In the genomic region with DNA sequence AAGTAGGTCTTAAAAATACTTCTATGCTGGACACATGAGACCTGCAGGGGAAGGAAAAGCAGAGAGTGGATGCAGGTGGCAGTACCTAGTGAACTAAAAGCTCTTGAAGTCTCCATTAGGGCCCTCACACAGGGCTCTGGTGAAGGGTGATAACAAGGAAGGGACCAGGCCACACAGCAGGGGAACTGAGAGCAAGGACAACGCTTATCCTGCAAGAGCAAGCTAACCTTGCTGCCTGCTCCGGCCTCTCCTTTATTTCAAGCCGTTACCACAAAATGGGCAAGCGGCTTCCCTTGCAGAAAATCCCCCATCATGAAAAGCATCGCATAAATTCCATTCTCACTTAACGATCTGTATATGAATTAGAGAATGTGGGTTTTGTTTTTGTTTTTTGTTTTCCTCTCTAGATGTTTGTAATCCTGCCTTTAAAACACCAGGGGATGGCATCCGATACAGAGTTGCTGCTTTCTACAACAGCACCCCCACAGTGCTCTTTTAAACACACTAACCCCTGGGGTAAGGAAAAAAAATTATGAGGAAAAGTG, we compare ENCODE assay signal across 22 cellular contexts.
"Had no signal": no experiment of that assay in that cellular context is flagged by ENCODE, and none has a peak within 500 bp of the region (broad histone marks: within the 10 kb centered on the region; RNA-seq: fewer than 3 reads in every experiment).

No MANE protein-coding gene starts in this region.

- H3K4me3 ChIP-seq: adrenal gland, esophagus muscularis mucosa, heart right ventricle, lung, thyroid gland had no signal

- H3K27ac ChIP-seq: adrenal gland, esophagus muscularis mucosa, heart right ventricle, thyroid gland, WERI-Rb-1 had no signal

- FAIRE-seq: astrocyte, bronchial epithelial cell, kidney had no signal

- H3K36me3 ChIP-seq: adrenal gland, esophagus muscularis mucosa, heart right ventricle, thyroid gland, WERI-Rb-1 had no signal

- H3K4me1 ChIP-seq: adrenal gland had no signal

- ATAC-seq: activated CD4-positive, alpha-beta T cell treated with anti-CD3 and anti-CD28 coated beads for 36 hours; activated naive CD4-positive, alpha-beta T cell treated with anti-CD3 and anti-CD28 coated beads, Interleukin-2, amount 50 U/mL, for 72 hours; heart right ventricle; left lobe of liver had no signal

- H3K9me3 ChIP-seq: adrenal gland, esophagus muscularis mucosa, heart right ventricle, thyroid gland had no signal

- H3K27me3 ChIP-seq: adrenal gland, esophagus muscularis mucosa, heart right ventricle, thyroid gland had no signal

- DNase-seq: activated CD4-positive, alpha-beta T cell treated with anti-CD3 and anti-CD28 coated beads for 36 hours; activated CD4-positive, alpha-beta T cell treated with anti-CD3 and anti-CD28 coated beads, Interleukin-2, amount 50 U/mL, for 48 hours; activated gamma-delta T cell treated with Interleukin-2 at 50 U/mL for 16 hours; adrenal gland; cerebellar nuclear complex; cortex of kidney; effector CD4-positive, alpha-beta T cell; heart right ventricle; kidney; occipital lobe; posterior cingulate gyrus; stimulated activated CD8-positive, alpha-beta memory T cell treated with anti-CD3 and anti-CD28 coated beads, Interleukin-4, amount 100 ng/mL, for 48 hours; stimulated activated naive CD4-positive, alpha-beta T cell; T-helper 2 cell; thyroid gland; WERI-Rb-1 had no signal
